29 cellular contexts compared by ENCODE assay signal in genomic region chr2:131322209-131322608, GRCh38. TPM values are rescaled to one million over a fixed set of nuclear protein-coding genes. Genes with fewer than 3 reads are reported as not detected.
"Had no signal": no experiment of that assay in that cellular context is flagged by ENCODE, and none has a peak within 500 bp of the region (broad histone marks: within the 10 kb centered on the region; RNA-seq: fewer than 3 reads in every experiment).

No MANE protein-coding gene starts in this region.

- H3K9me3 Mint-ChIP-seq: type B pancreatic cell had no signal

- H3K36me3 ChIP-seq: stomach, suprapubic skin, thoracic aorta, thyroid gland, tibial artery, tibial nerve, transverse colon, upper lobe of left lung, upper lobe of right lung, uterus, vagina had no signal

- H3K27me3 ChIP-seq: stomach, suprapubic skin, testis, thyroid gland, tibial artery, tibial nerve, transverse colon, upper lobe of left lung, upper lobe of right lung, uterus, vagina had no signal

- H3K27ac Mint-ChIP-seq: stimulated activated effector memory CD8-positive, alpha-beta T cell treated with anti-CD3 and anti-CD28 coated beads, Interleukin-12 subunit alpha, Interleukin-12 subunit beta, amount 100 ng/mL, for 72 hours; stimulated activated memory B cell treated with anti-CD40 and anti-IgM and Interleukin-4, amounts not matched to agents 10 μg/mL and 1 μg/mL and 100 μg/mL, for 72 hours; stimulated activated naive B cell treated with anti-CD40 and anti-IgM and Interleukin-4, amounts not matched to agents 10 μg/mL and 1 μg/mL and 100 μg/mL, for 72 hours; stimulated activated naive CD8-positive, alpha-beta T cell treated with anti-CD3 and anti-CD28 coated beads, Interleukin-15, amount 100 ng/mL, for 72 hours; stimulated activated naive CD8-positive, alpha-beta T cell treated with anti-CD3 and anti-CD28 coated beads, Interleukin-15, Interleukin-2, amounts not matched to agents 100 ng/mL and 50 ng/mL, for 24 hours; type B pancreatic cell had no signal

- ATAC-seq: stimulated activated effector memory CD8-positive, alpha-beta T cell treated with anti-CD3 and anti-CD28 coated beads, Interleukin-12 subunit alpha, Interleukin-12 subunit beta, amount 100 ng/mL, for 72 hours; stimulated activated memory B cell treated with anti-CD40 and anti-IgM and Interleukin-4, amounts not matched to agents 10 μg/mL and 1 μg/mL and 100 μg/mL, for 72 hours; stimulated activated naive B cell treated with anti-CD40 and anti-IgM and Interleukin-4, amounts not matched to agents 10 μg/mL and 1 μg/mL and 100 μg/mL, for 72 hours; stimulated activated naive CD8-positive, alpha-beta T cell treated with anti-CD3 and anti-CD28 coated beads, Interleukin-15, amount 100 ng/mL, for 72 hours; stimulated activated naive CD8-positive, alpha-beta T cell treated with anti-CD3 and anti-CD28 coated beads, Interleukin-15, Interleukin-2, amounts not matched to agents 100 U/mL and 50 U/mL, for 24 hours; upper lobe of right lung had no signal

- H3K27ac ChIP-seq: stomach, suprapubic skin, testis, thoracic aorta, thyroid gland, tibial artery, tibial nerve, transverse colon, upper lobe of left lung, upper lobe of right lung, uterus, vagina had no signal

- H3K4me1 ChIP-seq: stomach, suprapubic skin, testis, thyroid gland, tibial artery, tibial nerve, transverse colon, upper lobe of left lung, upper lobe of right lung, uterus, vagina had no signal

- H3K4me3 ChIP-seq: stomach, suprapubic skin, testis, thoracic aorta, thyroid gland, tibial artery, tibial nerve, transverse colon, upper lobe of left lung, upper lobe of right lung, uterus, vagina had no signal

- DNase-seq: stimulated activated CD4-positive, alpha-beta T cell treated with anti-CD3 and anti-CD28 coated beads, Interleukin-2, amount 100 ng/mL, for 48 hours; stimulated activated CD4-positive, alpha-beta T cell treated with anti-CD3 and anti-CD28 coated beads, Interleukin-4, amount 100 ng/mL, for 1 hour; stimulated activated CD4-positive, alpha-beta T cell treated with anti-CD3 and anti-CD28 coated beads, Interleukin-4, amount 100 ng/mL, for 24 hours; stimulated activated CD4-positive, alpha-beta T cell treated with anti-CD3 and anti-CD28 coated beads, Interleukin-4, amount 100 ng/mL, for 4 hours; stimulated activated CD8-positive, alpha-beta memory T cell treated with anti-CD3 and anti-CD28 coated beads, Interleukin-4, amount 100 ng/mL, for 48 hours; stimulated activated naive B cell treated with anti-CD40 and anti-IgM and Interleukin-4, amounts not matched to agents 10 μg/mL and 1 μg/mL and 100 μg/mL, for 72 hours; stimulated activated naive CD4-positive, alpha-beta T cell; stimulated activated naive CD4-positive, alpha-beta T cell treated with Interleukin-2 at 50 U/mL for 16 hours; stimulated activated naive CD8-positive, alpha-beta T cell treated with anti-CD3 and anti-CD28 coated beads, Interleukin-15, amount 100 ng/mL, for 72 hours; stimulated activated naive CD8-positive, alpha-beta T cell treated with anti-CD3 and anti-CD28 coated beads, Interleukin-15, Interleukin-2, amounts not matched to agents 100 U/mL and 50 U/mL, for 24 hours; stomach; substantia nigra; testis; thyroid gland; tibial artery; transverse colon; upper lobe of left lung; upper lobe of right lung; uterus had no signal

- H3K4me3 Mint-ChIP-seq: stimulated activated effector memory CD8-positive, alpha-beta T cell treated with anti-CD3 and anti-CD28 coated beads, Interleukin-12 subunit alpha, Interleukin-12 subunit beta, amount 100 ng/mL, for 72 hours; stimulated activated memory B cell treated with anti-CD40 and anti-IgM and Interleukin-4, amounts not matched to agents 10 μg/mL and 1 μg/mL and 100 μg/mL, for 72 hours; stimulated activated naive B cell treated with anti-CD40 and anti-IgM and Interleukin-4, amounts not matched to agents 10 μg/mL and 1 μg/mL and 100 μg/mL, for 72 hours; stimulated activated naive CD8-positive, alpha-beta T cell treated with anti-CD3 and anti-CD28 coated beads, Interleukin-15, amount 100 ng/mL, for 72 hours; stimulated activated naive CD8-positive, alpha-beta T cell treated with anti-CD3 and anti-CD28 coated beads, Interleukin-15, Interleukin-2, amounts not matched to agents 100 ng/mL and 50 ng/mL, for 24 hours; type B pancreatic cell had no signal

- H3K4me1 Mint-ChIP-seq: stimulated activated effector memory CD8-positive, alpha-beta T cell treated with anti-CD3 and anti-CD28 coated beads, Interleukin-12 subunit alpha, Interleukin-12 subunit beta, amount 100 ng/mL, for 72 hours; stimulated activated memory B cell treated with anti-CD40 and anti-IgM and Interleukin-4, amounts not matched to agents 10 μg/mL and 1 μg/mL and 100 μg/mL, for 72 hours; stimulated activated naive B cell treated with anti-CD40 and anti-IgM and Interleukin-4, amounts not matched to agents 10 μg/mL and 1 μg/mL and 100 μg/mL, for 72 hours; stimulated activated naive CD8-positive, alpha-beta T cell treated with anti-CD3 and anti-CD28 coated beads, Interleukin-15, amount 100 ng/mL, for 72 hours had no signal

- FAIRE-seq: urothelium cell line had no signal

- H3K36me3 Mint-ChIP-seq: stimulated activated effector memory CD8-positive, alpha-beta T cell treated with anti-CD3 and anti-CD28 coated beads, Interleukin-12 subunit alpha, Interleukin-12 subunit beta, amount 100 ng/mL, for 72 hours; stimulated activated memory B cell treated with anti-CD40 and anti-IgM and Interleukin-4, amounts not matched to agents 10 μg/mL and 1 μg/mL and 100 μg/mL, for 72 hours; stimulated activated naive B cell treated with anti-CD40 and anti-IgM and Interleukin-4, amounts not matched to agents 10 μg/mL and 1 μg/mL and 100 μg/mL, for 72 hours; type B pancreatic cell had no signal

- H3K9me3 ChIP-seq: suprapubic skin, testis, thoracic aorta, thyroid gland, tibial artery, transverse colon, upper lobe of right lung, uterus, vagina had no signal

RNA-seq across cellular contexts. Expression of gene RAB6D, which starts 41.8 kb away (rescaled TPM):
- total RNA-seq: subcutaneous adipose tissue, thoracic aorta, thyroid gland, tibial nerve, upper lobe of right lung, vagina had no signal
- polyA plus RNA-seq: stomach had no signal
